ENCODE assay signal across 8 cellular contexts in genomic region chr5:142769251-142769792, GRCh38. TPM values are rescaled to one million over a fixed set of nuclear protein-coding genes. Genes with fewer than 3 reads are reported as not detected.
A peak's percentile ranks its signal among the peaks of the same experiment; 100 is the strongest.
DNase-seq lines count a peak whose midpoint lies in the region; ATAC-seq and TF ChIP-seq lines count a peak whose summit lies in the region.

No MANE protein-coding gene starts in this region.

- peak overlapping the region; percentile 85 to 96 (median 94) for H3K27ac Mint-ChIP-seq in CD4-positive, CD25-positive, alpha-beta regulatory T cell

- H3K4me3 Mint-ChIP-seq in CD4-positive, CD25-positive, alpha-beta regulatory T cell: peak overlapping the region; percentile 94 to 100 (median 97)

- ATAC-seq in CD4-positive, CD25-positive, alpha-beta regulatory T cell (ENCODE audit: low read depth in 2 of 2): no peak
- ATAC-seq in GM18520 (IDR thresholded peaks at IDR 0.05; ENCODE audit: unreplicated experiment) (no peak), GM18517 (IDR thresholded peaks at IDR 0.05; ENCODE audit: unreplicated experiment) (no peak), HG02571 (IDR thresholded peaks at IDR 0.05; ENCODE audit: unreplicated experiment) (no peak)

- no peak for TF ChIP-seq POLR2A in breast epithelium (IDR thresholded peaks at IDR 0.05)

- H3K27me3 Mint-ChIP-seq in CD4-positive, CD25-positive, alpha-beta regulatory T cell: peaks cover 11% of the 10 kb centered on the region

- peak overlapping the region; percentile 67 for H3K4me2 ChIP-seq in KMS-11

- no peaks in the 10 kb centered on the region for H3K27me3 ChIP-seq in CD4-positive, CD25-positive, alpha-beta regulatory T cell (ENCODE audit: control insufficient read depth, insufficient read depth, low read length)
- H3K27me3 ChIP-seq in KMS-11 (ENCODE audit: insufficient read depth, low read depth): peaks cover 5% of the 10 kb centered on the region; the same call in 1 of the 2 replicates
- H3K27me3 ChIP-seq in breast epithelium: no peaks in the 10 kb centered on the region

- no peaks in the 10 kb centered on the region for H3K36me3 Mint-ChIP-seq in CD4-positive, CD25-positive, alpha-beta regulatory T cell

- H3K9me3 ChIP-seq in CD4-positive, CD25-positive, alpha-beta regulatory T cell (ENCODE audit: control insufficient read depth in 2 of 2, low read length in 2 of 2): no peaks in the 10 kb centered on the region
- H3K9me3 ChIP-seq in breast epithelium (no peaks in the 10 kb centered on the region), mesodermal cell (ENCODE audit: control insufficient read depth, low read length) (no peaks in the 10 kb centered on the region)

- H3K4me3 ChIP-seq in CD4-positive, CD25-positive, alpha-beta regulatory T cell (ENCODE audit: low read depth, low read length): peak overlapping the region; percentile 75
- H3K4me3 ChIP-seq in KMS-11 (IDR thresholded peaks at IDR 0.05; ENCODE audit: insufficient read depth, low read depth, low read length) (no peak overlapping the region), breast epithelium (peak overlapping the region; percentile 76 to 86 (median 78)), mesodermal cell (ENCODE audit: extremely low read depth, insufficient read depth, low read length, poor library complexity, severe bottlenecking) (peak overlapping the region; percentile 68)

- H4K20me1 ChIP-seq in KMS-11 (ENCODE audit: insufficient read depth): no peaks in the 10 kb centered on the region

- H3K9ac ChIP-seq in KMS-11: peak overlapping the region; percentile 46; the same call in 1 of the 2 replicates

- H3K36me3 ChIP-seq in CD4-positive, CD25-positive, alpha-beta regulatory T cell (ENCODE audit: control insufficient read depth, insufficient read depth, low read length): no peaks in the 10 kb centered on the region
- H3K36me3 ChIP-seq in KMS-11 (ENCODE audit: insufficient read depth) (no peaks in the 10 kb centered on the region), breast epithelium (no peaks in the 10 kb centered on the region), mesodermal cell (ENCODE audit: control insufficient read depth, insufficient read depth, low read length) (no peaks in the 10 kb centered on the region)

- peak overlapping the region; percentile 69 for H3K27ac ChIP-seq in CD4-positive, CD25-positive, alpha-beta regulatory T cell (ENCODE audit: insufficient read depth, low read length, poor library complexity, severe bottlenecking)
- H3K27ac ChIP-seq in KMS-11 (no peak overlapping the region), breast epithelium (peak overlapping the region; percentile 91 to 94), mesodermal cell (ENCODE audit: low read depth, low read length, severe bottlenecking) (no peak overlapping the region)

- intact Hi-C loops in breast epithelium (cut with DNase I; ENCODE audit: low total_unique reads): no loop called here

- TF ChIP-seq CTCF in KMS-11 (conservative IDR thresholded peaks at IDR 0.05; ENCODE audit: low read depth, low read length) (no peak), breast epithelium (IDR thresholded peaks at IDR 0.05) (no peak)

- no peaks in the 10 kb centered on the region for H3K9me3 Mint-ChIP-seq in CD4-positive, CD25-positive, alpha-beta regulatory T cell

- 15 to 18% methylated on average over 8 to 9 of the region's 15 CpGs for WGBS in mesodermal cell (ENCODE audit: insufficient coverage in 2 of 2), 2 experiments

- no peak for DNase-seq in CD4-positive, CD25-positive, alpha-beta regulatory T cell
- DNase-seq in breast epithelium (ENCODE audit: low spot score in 2 of 2) (no peak), activated gamma-delta T cell treated with Interleukin-2 at 50 U/mL for 16 hours (no peak)

- peak overlapping the region; percentile 100 for H2AFZ ChIP-seq in KMS-11 (ENCODE audit: low read depth)

- H3K4me1 Mint-ChIP-seq in CD4-positive, CD25-positive, alpha-beta regulatory T cell: peaks cover 0 to 33% (median 11%) of the 10 kb centered on the region in 4 donors

- H3K79me2 ChIP-seq in KMS-11 (ENCODE audit: insufficient read depth, low read depth): no peaks in the 10 kb centered on the region

- H3K4me1 ChIP-seq in CD4-positive, CD25-positive, alpha-beta regulatory T cell (ENCODE audit: control insufficient read depth, insufficient read depth, low read length, poor library complexity, severe bottlenecking): peaks cover 28% of the 10 kb centered on the region
- H3K4me1 ChIP-seq in KMS-11 (ENCODE audit: low read depth, poor library complexity, severe bottlenecking) (peaks cover 17% of the 10 kb centered on the region), breast epithelium (peaks cover 0 to 4% of the 10 kb centered on the region in 2 donors), mesodermal cell (ENCODE audit: control insufficient read depth, insufficient read depth, low read length, poor library complexity, severe bottlenecking) (no peaks in the 10 kb centered on the region)

RNA-seq across cellular contexts. Expression of gene ARHGAP26, which starts 0.9 kb away (rescaled TPM):
- 40.5 TPM for total RNA-seq in CD4-positive, CD25-positive, alpha-beta regulatory T cell
- polyA plus RNA-seq in CD4-positive, CD25-positive, alpha-beta regulatory T cell: 1 to 10 TPM; 2.8 to 6.1 (median 4.7) TPM
- 10 to 100 TPM; 33.1 to 89.0 (median 56.4) TPM for total RNA-seq in breast epithelium
- polyA plus RNA-seq in mesodermal cell (2013, experiment 1 of 2): 6.5 TPM
- polyA plus RNA-seq in mesodermal cell (2013, experiment 2 of 2): 4.7 TPM

Comparison
In these comparisons a context has a peak if more than half of its experiments do, and no peak if none do; other contexts are left out.
1. H3K27ac ChIP-seq: peak in CD4-positive, CD25-positive, alpha-beta regulatory T cell (single experiment) and breast epithelium (2 of 2); none in KMS-11 (single experiment) and mesodermal cell (single experiment).